Comparison of ENCODE assay signal across 1 cellular context in the genomic region with DNA sequence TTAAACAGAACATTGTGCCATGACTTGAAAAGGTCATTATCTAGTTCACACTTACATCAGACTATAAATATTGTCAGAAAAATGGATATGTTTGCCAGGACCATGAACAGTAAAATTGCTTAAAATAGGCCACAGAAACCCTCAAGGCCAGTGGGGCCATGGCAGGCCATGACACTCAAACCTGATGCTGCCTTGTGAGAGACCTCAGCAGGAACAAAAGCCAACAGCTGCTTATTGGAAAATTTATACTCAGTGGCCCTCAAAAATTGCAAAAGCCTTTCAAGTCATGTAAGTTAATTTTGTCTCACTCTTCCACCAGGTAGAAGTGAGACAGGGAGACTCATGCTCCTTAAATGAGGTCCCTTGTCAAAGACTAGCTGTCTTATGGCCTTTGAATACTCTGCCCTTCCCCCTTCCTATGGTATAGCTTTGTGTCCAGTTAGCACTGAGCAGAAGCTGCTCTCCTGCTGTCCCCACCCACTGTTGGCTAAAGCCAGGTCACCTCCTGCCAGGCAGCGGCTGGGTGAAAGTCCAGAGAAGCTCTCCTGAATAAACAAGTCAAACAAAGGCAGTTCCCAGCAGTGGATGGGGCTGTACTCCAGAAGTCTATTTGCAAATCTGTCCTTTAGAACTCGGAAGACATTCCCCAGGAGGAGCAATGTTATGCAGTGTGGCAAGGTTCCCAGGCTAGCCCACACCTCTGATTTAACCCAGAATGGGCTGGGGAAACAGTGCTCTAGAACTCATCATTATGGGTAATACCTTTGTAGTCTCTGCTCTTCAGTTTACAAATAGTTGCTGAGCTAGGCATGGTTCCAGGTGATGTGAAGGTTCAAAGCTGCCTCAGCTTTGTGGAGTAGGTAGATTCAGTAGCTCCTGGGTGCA.
TF ChIP-seq lines count a peak whose summit lies in the region.

No MANE protein-coding gene starts in this region.

TF ChIP-seq in HepG2, 621 proteins besides CTCF, POLR2A, EP300 and RAD21 (continued from another document and continues in another):
- TF ChIP-seq, protein P1, sequence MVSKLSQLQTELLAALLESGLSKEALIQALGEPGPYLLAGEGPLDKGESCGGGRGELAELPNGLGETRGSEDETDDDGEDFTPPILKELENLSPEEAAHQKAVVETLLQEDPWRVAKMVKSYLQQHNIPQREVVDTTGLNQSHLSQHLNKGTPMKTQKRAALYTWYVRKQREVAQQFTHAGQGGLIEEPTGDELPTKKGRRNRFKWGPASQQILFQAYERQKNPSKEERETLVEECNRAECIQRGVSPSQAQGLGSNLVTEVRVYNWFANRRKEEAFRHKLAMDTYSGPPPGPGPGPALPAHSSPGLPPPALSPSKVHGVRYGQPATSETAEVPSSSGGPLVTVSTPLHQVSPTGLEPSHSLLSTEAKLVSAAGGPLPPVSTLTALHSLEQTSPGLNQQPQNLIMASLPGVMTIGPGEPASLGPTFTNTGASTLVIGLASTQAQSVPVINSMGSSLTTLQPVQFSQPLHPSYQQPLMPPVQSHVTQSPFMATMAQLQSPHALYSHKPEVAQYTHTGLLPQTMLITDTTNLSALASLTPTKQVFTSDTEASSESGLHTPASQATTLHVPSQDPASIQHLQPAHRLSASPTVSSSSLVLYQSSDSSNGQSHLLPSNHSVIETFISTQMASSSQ (IDR thresholded peaks at IDR 0.05; ENCODE audit: low read depth): peak; percentile 76
- TF ChIP-seq, protein P1 (CRISPR knock-in tag; IDR thresholded peaks at IDR 0.05; ENCODE audit: borderline replicate concordance): peak; percentile 34; the same call in 1 of the 2 replicates
- TF ChIP-seq SOX6 (IDR thresholded peaks at IDR 0.05) (no peak), SOX6 (CRISPR knock-in tag; IDR thresholded peaks at IDR 0.05) (peak; percentile 99), ZMAT3 (CRISPR knock-in tag; conservative IDR thresholded peaks at IDR 0.05) (0 out of 2 replicates have a peak, but pooled peaks have one; percentile 39), HNRNPH1 (optimal IDR thresholded peaks at IDR 0.05; ENCODE audit: low read depth, low read length) (no peak), ZNF652 (CRISPR knock-in tag; IDR thresholded peaks at IDR 0.05; ENCODE audit: borderline replicate concordance, low read depth) (peak; percentile 84), CBFB (CRISPR knock-in tag; IDR thresholded peaks at IDR 0.05) (peak; percentile 31; the same call in 1 of the 2 replicates), ZNF343 (CRISPR knock-in tag; IDR thresholded peaks at IDR 0.05) (no peak), ZNF12 (CRISPR knock-in tag; IDR thresholded peaks at IDR 0.05) (peak; percentile 60; the same call in 1 of the 2 replicates), KDM6A (CRISPR knock-in tag; IDR thresholded peaks at IDR 0.05; ENCODE audit: low read depth) (peak; percentile 98), DZIP1 (CRISPR knock-in tag; IDR thresholded peaks at IDR 0.05) (no peak), CBX2 (IDR thresholded peaks at IDR 0.05; ENCODE audit: low read depth, low read length) (no peak), CBX2 (CRISPR knock-in tag; IDR thresholded peaks at IDR 0.05; ENCODE audit: low read depth) (no peak), ZNF234 (CRISPR knock-in tag; conservative IDR thresholded peaks at IDR 0.05) (no peak), HIVEP1 (CRISPR knock-in tag; IDR thresholded peaks at IDR 0.05) (0 out of 2 replicates have a peak, but pooled peaks have one; percentile 52), SOX5 (CRISPR knock-in tag; IDR thresholded peaks at IDR 0.05; ENCODE audit: borderline replicate concordance) (peak; percentile 98), NPAS2 (CRISPR knock-in tag; IDR thresholded peaks at IDR 0.05; ENCODE audit: borderline replicate concordance) (no peak), ZNF441 (CRISPR knock-in tag; IDR thresholded peaks at IDR 0.05; ENCODE audit: borderline replicate concordance) (peak; percentile 54; the same call in 1 of the 2 replicates), PAWR (CRISPR knock-in tag; IDR thresholded peaks at IDR 0.05; ENCODE audit: borderline replicate concordance) (no peak), RXRA (CRISPR knock-in tag; IDR thresholded peaks at IDR 0.05) (peak; percentile 98), SRY (CRISPR knock-in tag; IDR thresholded peaks at IDR 0.05) (no peak), PCBP2 (optimal IDR thresholded peaks at IDR 0.05; ENCODE audit: low read depth, low read length, poor library complexity, severe bottlenecking) (no peak), ATF6 (CRISPR knock-in tag; conservative IDR thresholded peaks at IDR 0.05) (no peak), ATM (IDR thresholded peaks at IDR 0.05; ENCODE audit: borderline replicate concordance) (no peak), TMF1 (CRISPR knock-in tag; IDR thresholded peaks at IDR 0.05; ENCODE audit: low read depth) (no peak), ZNF30 (CRISPR knock-in tag; IDR thresholded peaks at IDR 0.05) (no peak), ZNF678 (CRISPR knock-in tag; IDR thresholded peaks at IDR 0.05) (no peak), ZNF350 (CRISPR knock-in tag; IDR thresholded peaks at IDR 0.05; ENCODE audit: borderline replicate concordance, low read depth) (peak; percentile 82; the same call in 1 of the 2 replicates), HOXA3 (CRISPR knock-in tag; IDR thresholded peaks at IDR 0.05) (peak; percentile 84), BATF2 (CRISPR knock-in tag; IDR thresholded peaks at IDR 0.05) (no peak), SNAI1 (CRISPR knock-in tag; IDR thresholded peaks at IDR 0.05; ENCODE audit: borderline replicate concordance) (no peak; the same call in 1 of the 2 replicates), ZNF337 (CRISPR knock-in tag; IDR thresholded peaks at IDR 0.05; ENCODE audit: borderline replicate concordance, low read depth) (no peak), ZNF18 (CRISPR knock-in tag; IDR thresholded peaks at IDR 0.05; ENCODE audit: insufficient replicate concordance) (peak; percentile 17), ZNF552 (CRISPR knock-in tag; IDR thresholded peaks at IDR 0.05; ENCODE audit: borderline replicate concordance) (no peak), SRF (IDR thresholded peaks at IDR 0.05; ENCODE audit: low read depth, low read length) (no peak), HMGXB4 (CRISPR knock-in tag; IDR thresholded peaks at IDR 0.05; ENCODE audit: borderline replicate concordance in 1 of 2, low read depth in 1 of 2) (peak; percentile 32 to 50; a peak in 2 of 4 replicates), ZBTB14 (CRISPR knock-in tag; IDR thresholded peaks at IDR 0.05) (no peak), IRF2 (CRISPR knock-in tag; IDR thresholded peaks at IDR 0.05) (peak; percentile 83)
- TF ChIP-seq, protein P2, sequence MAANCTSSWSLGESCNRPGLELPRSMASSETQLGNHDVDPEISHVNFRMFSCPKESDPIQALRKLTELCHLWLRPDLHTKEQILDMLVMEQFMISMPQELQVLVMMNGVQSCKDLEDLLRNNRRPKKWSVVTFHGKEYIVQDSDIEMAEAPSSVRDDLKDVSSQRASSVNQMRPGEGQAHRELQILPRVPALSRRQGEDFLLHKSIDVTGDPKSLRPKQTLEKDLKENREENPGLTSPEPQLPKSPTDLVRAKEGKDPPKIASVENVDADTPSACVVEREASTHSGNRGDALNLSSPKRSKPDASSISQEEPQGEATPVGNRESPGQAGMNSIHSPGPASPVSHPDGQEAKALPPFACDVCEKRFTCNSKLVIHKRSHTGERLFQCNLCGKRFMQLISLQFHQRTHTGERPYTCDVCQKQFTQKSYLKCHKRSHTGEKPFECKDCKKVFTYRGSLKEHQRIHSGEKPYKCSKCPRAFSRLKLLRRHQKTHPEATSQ (CRISPR knock-in tag; IDR thresholded peaks at IDR 0.05; ENCODE audit: borderline replicate concordance): peak; percentile 85; the same call in 1 of the 2 replicates
